1 cellular context compared by ENCODE assay signal in genomic region chr14:74501691-74502090, GRCh38.
TF ChIP-seq lines count a peak whose summit lies in the region.

No MANE protein-coding gene starts in this region.

TF ChIP-seq in WTC11, 78 proteins besides CTCF, POLR2A, EP300 and RAD21 (continued from another document):
- TF ChIP-seq, protein P1, sequence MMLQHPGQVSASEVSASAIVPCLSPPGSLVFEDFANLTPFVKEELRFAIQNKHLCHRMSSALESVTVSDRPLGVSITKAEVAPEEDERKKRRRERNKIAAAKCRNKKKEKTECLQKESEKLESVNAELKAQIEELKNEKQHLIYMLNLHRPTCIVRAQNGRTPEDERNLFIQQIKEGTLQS (CRISPR knock-in tag; conservative IDR thresholded peaks at IDR 0.05) = no peak
- TF ChIP-seq TEAD4 (CRISPR knock-in tag; IDR thresholded peaks at IDR 0.05) (no peak), ZNF425 (CRISPR knock-in tag; conservative IDR thresholded peaks at IDR 0.05) (no peak)
